9 cellular contexts compared by ENCODE assay signal in the genomic region with DNA sequence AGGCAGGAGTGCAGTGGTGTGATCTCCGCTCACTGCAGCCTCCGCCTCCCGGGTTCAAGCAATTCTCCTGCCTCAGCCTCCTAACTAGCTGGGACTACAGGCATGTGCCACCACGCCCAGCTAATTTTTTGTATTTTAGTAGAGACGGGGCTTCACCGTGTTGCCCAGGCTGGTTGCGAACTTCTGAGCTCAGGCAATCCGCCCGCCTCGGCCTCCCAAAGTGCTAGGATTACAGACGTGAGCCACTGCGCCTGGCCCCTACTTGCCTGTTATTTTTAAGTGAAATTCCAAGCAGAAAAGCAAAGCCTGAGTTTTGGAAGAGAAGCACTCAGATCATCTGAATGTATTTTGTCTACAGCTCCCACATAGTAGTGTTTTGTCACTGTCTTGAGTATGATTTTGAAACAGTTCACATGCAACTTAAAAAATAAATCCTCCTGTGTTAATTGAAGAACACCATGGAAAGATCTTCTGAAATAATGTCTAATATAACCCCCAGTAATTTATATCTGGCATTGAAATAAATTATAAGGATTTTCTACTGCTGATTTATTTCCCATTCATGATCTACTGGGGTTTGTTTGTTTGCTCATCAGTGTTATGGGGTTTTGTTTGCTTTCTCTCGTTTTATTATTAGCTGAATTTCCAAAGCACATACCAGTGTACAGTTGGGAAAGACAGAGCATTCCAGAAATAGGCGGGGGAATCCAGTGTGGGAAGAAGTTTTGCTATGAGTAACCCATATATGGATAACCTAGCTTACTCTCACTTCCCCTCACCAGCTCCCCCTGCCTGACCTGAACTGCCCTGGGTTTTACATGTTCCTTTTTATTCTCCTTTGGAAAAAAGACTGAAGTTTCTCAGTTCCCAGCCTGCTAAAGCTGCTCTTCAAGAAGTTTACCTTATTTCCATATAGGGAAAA.
DNase-seq lines count a peak whose midpoint lies in the region; ATAC-seq, FAIRE-seq and TF ChIP-seq lines count a peak whose summit lies in the region.
"Had no signal": no experiment of that assay in that cellular context is flagged by ENCODE, and none has a peak within 500 bp of the region (broad histone marks: within the 10 kb centered on the region; RNA-seq: fewer than 3 reads in every experiment).

No MANE protein-coding gene starts in this region.

- H3K9me1 ChIP-seq in IMR-90 (ENCODE audit: insufficient read depth, low read length) = peaks cover 14% of the 10 kb centered on the region; the same call in 1 of the 2 replicates

- no peak for TF ChIP-seq EP300 in GM12878 (IDR thresholded peaks at IDR 0.05; ENCODE audit: borderline replicate concordance in 1 of 2, control insufficient read depth in 1 of 2, low read depth in 2 of 2, low read length in 2 of 2)

- H2AK5ac ChIP-seq in IMR-90 (ENCODE audit: low read depth, low read length) = peak overlapping the region; percentile 90; the same call in 1 of the 2 replicates

- TF ChIP-seq POLR2A in IMR-90 (IDR thresholded peaks at IDR 0.05; ENCODE audit: low read depth, low read length) = no peak
- no peak for TF ChIP-seq POLR2A in GM12878 (IDR thresholded peaks at IDR 0.05; ENCODE audit: low read depth, low read length)

- H3K14ac ChIP-seq in IMR-90 (replicated peaks; ENCODE audit: low read depth, low read length) = peak overlapping the region; percentile 64

- intact Hi-C loops in IMR-90 (cut with micrococcal nuclease) (no loop called here), GM12878 (cut with micrococcal nuclease; ENCODE audit: unreplicated experiment) (no loop called here)
- intact Hi-C loops in activated naive CD4-positive, alpha-beta T cell treated with anti-CD3 and anti-CD28 coated beads for 36 hours (cut with micrococcal nuclease) = no loop called here

- no peak overlapping the region for H3K4me3 Mint-ChIP-seq in activated naive CD4-positive, alpha-beta T cell treated with anti-CD3 and anti-CD28 coated beads for 36 hours

- H3K27ac ChIP-seq in IMR-90 (ENCODE audit: insufficient read depth, low read length) (peak overlapping the region; percentile 91), GM12878 (ENCODE audit: control insufficient read depth, insufficient read depth) (no peak overlapping the region)
- H3K27ac ChIP-seq: BLaER1 had no signal

- WGBS in IMR-90 (ENCODE audit: extremely low coverage in 2 of 2, insufficient read length in 1 of 2), 2 experiments = 94% methylated on average over 6 of the region's 14 CpGs; no CpG with 5 or more reads in 1 of the 2 experiments
- WGBS in GM12878 (ENCODE audit: insufficient coverage, insufficient replicate concordance, low lambda C conversion rate, missing lambda C conversion rate) = 59% methylated on average over 14 of the region's 14 CpGs

- H2BK120ac ChIP-seq in IMR-90 (ENCODE audit: low read depth, low read length) = peak overlapping the region; percentile 92

- peak overlapping the region; percentile 86 for H2BK20ac ChIP-seq in IMR-90 (ENCODE audit: low read depth, low read length)

- H4K91ac ChIP-seq in IMR-90 (ENCODE audit: insufficient read depth, low read depth, low read length) = peak overlapping the region; percentile 75; the same call in 1 of the 2 replicates

- SMC1A ChIA-PET in GM12878 (lab: Charles Lee; ENCODE audit: uncharacterized antibody, unreplicated experiment) = interaction anchor here (0.7 kb wide), 1 partner anchor 15 kb away, joined by 3 read pairs; no protein-coding TSS in a partner anchor

- RAD21 ChIA-PET in GM12878 (lab: Charles Lee; ENCODE audit: unreplicated experiment) = no interaction called here

- H4K20me1 ChIP-seq in IMR-90 (ENCODE audit: insufficient read depth, low read length) (no peaks in the 10 kb centered on the region), GM12878 (ENCODE audit: control insufficient read depth, insufficient read depth) (no peaks in the 10 kb centered on the region)
- H4K20me1 ChIP-seq: BLaER1 had no signal

- H3K27me3 Mint-ChIP-seq in activated naive CD4-positive, alpha-beta T cell treated with anti-CD3 and anti-CD28 coated beads for 36 hours (ENCODE audit: low read depth) = no peaks in the 10 kb centered on the region

- no peaks in the 10 kb centered on the region for H3K79me1 ChIP-seq in IMR-90 (ENCODE audit: low read depth in 1 of 2, low read length in 2 of 2)

- in situ Hi-C loops in IMR-90 (cut with MboI; ENCODE audit: low sequenced_read_pairs) = no loop called here
- in situ Hi-C loops in GM12878 (cut with MboI) = no loop called here

- no peak for FAIRE-seq in GM12878 (lab: Jason Lieb, UNC)

- H3K4ac ChIP-seq in IMR-90 (ENCODE audit: low read depth, low read length) = peak overlapping the region; percentile 69

- H3K9ac ChIP-seq in IMR-90 (ENCODE audit: low read depth, low read length) = peak overlapping the region; percentile 29
- H3K9ac ChIP-seq in GM12878 (ENCODE audit: control insufficient read depth, insufficient read depth, low read length) = no peak overlapping the region
- H3K9ac ChIP-seq: BLaER1 had no signal

- POLR2A ChIA-PET in IMR-90 (lab: Charles Lee; ENCODE audit: unreplicated experiment) (no interaction called here), GM12878 (lab: Charles Lee) (no interaction called here)

- no peaks in the 10 kb centered on the region for H3K4me1 Mint-ChIP-seq in activated naive CD4-positive, alpha-beta T cell treated with anti-CD3 and anti-CD28 coated beads for 36 hours (ENCODE audit: low read depth)

- H3K4me1 ChIP-seq in IMR-90 (ENCODE audit: control insufficient read depth, insufficient read depth, low read length) (peaks cover 25% of the 10 kb centered on the region), GM12878 (ENCODE audit: control insufficient read depth, insufficient read depth, low read length) (no peaks in the 10 kb centered on the region)
- H3K4me1 ChIP-seq: BLaER1 had no signal

- H3K9me3 ChIP-seq in IMR-90 (ENCODE audit: control insufficient read depth, insufficient read depth, low read length) (no peaks in the 10 kb centered on the region), GM12878 (replicated peaks; ENCODE audit: control insufficient read depth, insufficient read depth, low read length) (no peaks in the 10 kb centered on the region)
- H3K9me3 ChIP-seq: BLaER1 had no signal

- peak overlapping the region; percentile 70 for H3K23ac ChIP-seq in IMR-90 (ENCODE audit: low read depth, low read length)

- H3K56ac ChIP-seq in IMR-90 (ENCODE audit: extremely low read depth, insufficient read depth, low read length) = peak overlapping the region; percentile 73

- peak; percentile 87 for DNase-seq in A172 (ENCODE audit: low spot score)
- peak; percentile 91 for DNase-seq in IMR-90
- no peak for DNase-seq in GM12878 (ENCODE audit: low read depth, low spot score)
- DNase-seq in kidney tubule cell (ENCODE audit: low spot score) = peak; percentile 78
- DNase-seq in activated naive CD4-positive, alpha-beta T cell treated with anti-CD3 and anti-CD28 coated beads for 36 hours = no peak
- no peak for DNase-seq in NCI-H146 (lab: John Stamatoyannopoulos, UW)
- no peak for DNase-seq in NCI-H774 (lab: John Stamatoyannopoulos, UW)

- H3K9me3 Mint-ChIP-seq in activated naive CD4-positive, alpha-beta T cell treated with anti-CD3 and anti-CD28 coated beads for 36 hours = no peaks in the 10 kb centered on the region

- TF ChIP-seq RAD21 in IMR-90 (IDR thresholded peaks at IDR 0.05; ENCODE audit: low read length) (peak; percentile 11; the same call in 1 of the 2 replicates), GM12878 (IDR thresholded peaks at IDR 0.05; ENCODE audit: insufficient read depth, low read depth, low read length) (no peak)

- peak overlapping the region; percentile 82 for H3K18ac ChIP-seq in IMR-90 (ENCODE audit: low read depth, low read length)

- H2BK15ac ChIP-seq in IMR-90 (ENCODE audit: low read depth, low read length) = peak overlapping the region; percentile 95; the same call in 2 of the 3 replicates

- TF ChIP-seq CTCF in IMR-90 (conservative IDR thresholded peaks at IDR 0.05; ENCODE audit: low read depth, low read length) (0 out of 2 replicates have a peak, but pooled peaks have one; percentile 33), GM12878 (IDR thresholded peaks at IDR 0.05 in 2 of 3, conservative IDR thresholded peaks at IDR 0.05 in 1 of 3; ENCODE audit: control insufficient read depth in 2 of 3, extremely low read depth in 1 of 3, insufficient read depth in 1 of 3, low read depth in 3 of 3, low read length in 3 of 3) (no peak)

- H3K4me3 ChIP-seq in IMR-90 (ENCODE audit: insufficient read depth, low read depth, low read length) (no peak overlapping the region), GM12878 (no peak overlapping the region)
- H3K4me3 ChIP-seq: BLaER1 had no signal

- peak; percentile 97 for ATAC-seq in IMR-90 (ENCODE audit: low read depth)
- no peak for ATAC-seq in GM12878
- no peak for ATAC-seq in HG02623 (IDR thresholded peaks at IDR 0.05; ENCODE audit: unreplicated experiment)

- no peak overlapping the region for H3K27ac Mint-ChIP-seq in activated naive CD4-positive, alpha-beta T cell treated with anti-CD3 and anti-CD28 coated beads for 36 hours

- BruUV-seq in IMR-90 (replicated peaks; lab: Mats Ljungman, UMichigan) (no TSS peak), GM12878 (replicated peaks; lab: Mats Ljungman, UMichigan) (no TSS peak)

- peak overlapping the region; percentile 18; the same call in 1 of the 2 replicates for H3K4me2 ChIP-seq in IMR-90 (ENCODE audit: low read depth, low read length)
- no peak overlapping the region for H3K4me2 ChIP-seq in GM12878 (ENCODE audit: control insufficient read depth, insufficient read depth)
- H3K4me2 ChIP-seq: BLaER1 had no signal

- no peaks in the 10 kb centered on the region for H3K27me3 ChIP-seq in IMR-90 (ENCODE audit: control insufficient read depth, insufficient read depth, low read length)
- peaks cover 0 to 7% of the 10 kb centered on the region in 2 experiments; a peak in 2 of 4 replicates for H3K27me3 ChIP-seq in GM12878 (replicated peaks in 1 of 2; ENCODE audit: control insufficient read depth in 2 of 2, insufficient read depth in 2 of 2, low read length in 1 of 2)
- H3K27me3 ChIP-seq: BLaER1 had no signal

- no peaks in the 10 kb centered on the region for H3K79me2 ChIP-seq in GM12878 (ENCODE audit: control insufficient read depth, insufficient read depth, low read length)

- H4K8ac ChIP-seq in IMR-90 (ENCODE audit: low read depth in 2 of 2, low read length in 2 of 2) = peak overlapping the region; percentile 52 to 79

- no peaks in the 10 kb centered on the region for H3K36me3 Mint-ChIP-seq in activated naive CD4-positive, alpha-beta T cell treated with anti-CD3 and anti-CD28 coated beads for 36 hours (ENCODE audit: low read depth)

- no peak overlapping the region for H2AK9ac ChIP-seq in IMR-90 (replicated peaks; ENCODE audit: low read depth, low read length, poor library complexity)

- H4K5ac ChIP-seq in IMR-90 (ENCODE audit: low read depth, low read length) = peak overlapping the region; percentile 78

- H2AFZ ChIP-seq in IMR-90 (replicated peaks; ENCODE audit: low read length, poor library complexity) (no peak overlapping the region), GM12878 (ENCODE audit: control insufficient read depth, low read depth, low read length) (no peak overlapping the region)

- CTCF ChIA-PET in IMR-90 (lab: Yijun Ruan, JAX) = interaction anchor here (0.5 to 1.9 kb wide), 3 partner anchors 21 to 1285 kb away, joined by 3 to 6 read pairs (median 4); no protein-coding TSS in a partner anchor
- CTCF ChIA-PET in GM12878 (lab: Yijun Ruan, JAX) = no interaction called here
- CTCF ChIA-PET in activated naive CD4-positive, alpha-beta T cell treated with anti-CD3 and anti-CD28 coated beads for 36 hours (lab: Charles Lee) = interaction anchor here (0.6 to 1.5 kb wide), 3 partner anchors 32 to 1976 kb away, joined by 4 to 7 read pairs (median 5); no protein-coding TSS in a partner anchor

- dilution Hi-C loops in IMR-90 (cut with HindIII; ENCODE audit: low sequenced_read_pairs, unreplicated experiment) = no loop called here

- peak overlapping the region; percentile 87 for H2BK5ac ChIP-seq in IMR-90 (ENCODE audit: low read depth, low read length, poor library complexity, severe bottlenecking)

- H3K36me3 ChIP-seq in IMR-90 (ENCODE audit: control insufficient read depth, insufficient read depth, low read length) = no peaks in the 10 kb centered on the region
- no peaks in the 10 kb centered on the region for H3K36me3 ChIP-seq in GM12878 (ENCODE audit: control insufficient read depth in 2 of 2, insufficient read depth in 2 of 2, low read length in 1 of 2)
- H3K36me3 ChIP-seq: BLaER1 had no signal

Comparison
In these comparisons a context has a peak if more than half of its experiments do, and no peak if none do; other contexts are left out.
1. DNase-seq: peak in A172 (single experiment), IMR-90 (single experiment) and kidney tubule cell (single experiment); none in GM12878 (single experiment), activated naive CD4-positive, alpha-beta T cell treated with anti-CD3 and anti-CD28 coated beads for 36 hours (single experiment), NCI-H146 (single experiment) and NCI-H774 (single experiment).